In the genomic region with DNA sequence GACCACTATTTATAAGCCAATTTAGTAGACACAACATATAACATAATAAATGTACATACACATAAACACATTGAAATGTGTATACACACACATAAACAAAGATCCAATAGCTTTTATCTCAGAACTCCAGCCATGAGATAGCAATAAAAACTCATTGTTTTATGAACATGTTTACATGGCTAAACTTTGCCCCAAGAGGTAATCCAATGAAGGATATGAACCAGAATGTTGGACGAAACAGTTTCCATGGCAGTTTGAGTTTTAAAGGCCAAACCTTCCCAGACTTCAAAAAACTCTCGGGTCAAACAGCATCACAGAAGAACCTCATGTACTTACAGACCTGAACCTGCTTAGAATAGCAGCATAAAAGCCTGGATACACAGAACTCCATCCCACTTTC, we compare ENCODE assay signal across 32 cellular contexts.
"Had no signal": no experiment of that assay in that cellular context is flagged by ENCODE, and none has a peak within 500 bp of the region (broad histone marks: within the 10 kb centered on the region; RNA-seq: fewer than 3 reads in every experiment).

No MANE protein-coding gene starts in this region.

- H3K27ac Mint-ChIP-seq: activated CD4-positive, alpha-beta T cell treated with anti-CD3 and anti-CD28 coated beads, Interleukin-2, amount 10 ng/mL, durations not matched to agents 24 days and 14 days; activated CD8-positive, alpha-beta T cell treated with anti-CD3 and anti-CD28 coated beads for 36 hours; activated naive CD4-positive, alpha-beta T cell treated with anti-CD3 and anti-CD28 coated beads, Interleukin-2, amount 50 U/mL, for 72 hours; activated T-cell treated with anti-CD3 and anti-CD28 coated beads, Interleukin-2, amount 50 U/mL, for 72 hours; activated T-helper 17 cell treated with anti-CD3 and anti-CD28 coated beads, Interleukin-2, amount 50 U/mL, for 72 hours; T-helper 1 cell treated with Interleukin-12 subunit alpha and Interleukin-12 subunit beta and Interleukin-4 antibody, amounts not matched to agents 30 μg/mL and 1 μg/mL, for 36 hours; T-helper 2 cell treated with Interferon-gamma antibody and Interleukin-4, amounts not matched to agents 5 μg/mL and 100 μg/mL, for 36 hours had no signal

- H3K4me1 Mint-ChIP-seq: activated T-helper 17 cell treated with anti-CD3 and anti-CD28 coated beads, Interleukin-2, amount 50 U/mL, for 72 hours had no signal

- H3K4me2 ChIP-seq: SK-N-SH had no signal

- FAIRE-seq: astrocyte had no signal

- H3K4me1 ChIP-seq: breast epithelium, Peyer's patch had no signal

- H3K27me3 Mint-ChIP-seq: activated CD4-positive, alpha-beta T cell treated with anti-CD3 and anti-CD28 coated beads, Interleukin-2, amount 10 ng/mL, durations not matched to agents 24 days and 14 days; activated CD8-positive, alpha-beta T cell treated with anti-CD3 and anti-CD28 coated beads for 36 hours; activated T-helper 17 cell treated with anti-CD3 and anti-CD28 coated beads, Interleukin-2, amount 50 U/mL, for 72 hours had no signal

- H3K9me3 ChIP-seq: adrenal gland, body of pancreas, breast epithelium, Peyer's patch had no signal

- H3K4me3 Mint-ChIP-seq: activated CD4-positive, alpha-beta T cell treated with anti-CD3 and anti-CD28 coated beads, Interleukin-2, amount 10 ng/mL, durations not matched to agents 24 days and 14 days; activated CD8-positive, alpha-beta T cell treated with anti-CD3 and anti-CD28 coated beads for 36 hours; activated T-cell treated with anti-CD3 and anti-CD28 coated beads, Interleukin-2, amount 50 U/mL, for 72 hours; activated T-helper 17 cell treated with anti-CD3 and anti-CD28 coated beads, Interleukin-2, amount 50 U/mL, for 72 hours; T-helper 1 cell treated with Interleukin-12 subunit alpha and Interleukin-12 subunit beta and Interleukin-4 antibody, amounts not matched to agents 30 μg/mL and 1 μg/mL, for 36 hours; T-helper 2 cell treated with Interferon-gamma antibody and Interleukin-4, amounts not matched to agents 5 μg/mL and 100 μg/mL, for 36 hours had no signal

- DNase-seq: activated CD4-positive, alpha-beta T cell treated with anti-CD3 and anti-CD28 coated beads, Interleukin-2, amount 10 ng/mL, durations not matched to agents 24 days and 14 days; activated CD4-positive, alpha-beta T cell treated with anti-CD3 and anti-CD28 coated beads, Interleukin-2, amount 50 U/mL, for 4 hours; activated CD8-positive, alpha-beta T cell treated with anti-CD3 and anti-CD28 coated beads for 36 hours; activated gamma-delta T cell; activated naive CD4-positive, alpha-beta T cell treated with Interleukin-2 at 50 U/mL for 16 hours; activated T-cell treated with anti-CD3 and anti-CD28 coated beads, Interleukin-2, amount 50 U/mL, for 1 hour; activated T-cell treated with anti-CD3 and anti-CD28 coated beads, Interleukin-2, amount 50 U/mL, for 72 hours; adrenal gland; body of pancreas; caudate nucleus; Karpas-422; KBM-7; NCI-H1048; NCI-H1105 treated with DMSO at 0.1 percent for 48 hours; NCI-H1436; NCI-H1694; NCI-H1930; NCI-H2081 treated with DMSO at 0.1 percent for 48 hours; NCI-H345; NCI-H524 treated with DMSO at 0.1 percent for 48 hours; PC-3; Peyer's patch; RPMI8226; SHP77 treated with DMSO at 0.1 percent for 48 hours; SK-N-SH had no signal

- H3K27ac ChIP-seq: adrenal gland, body of pancreas, breast epithelium, Peyer's patch, SJSA1 had no signal

- H3K36me3 ChIP-seq: adrenal gland, breast epithelium, Peyer's patch, SJSA1 had no signal

- ATAC-seq: activated CD8-positive, alpha-beta T cell treated with anti-CD3 and anti-CD28 coated beads for 36 hours; activated naive CD4-positive, alpha-beta T cell treated with anti-CD3 and anti-CD28 coated beads, Interleukin-2, amount 50 U/mL, for 72 hours; activated T-cell treated with anti-CD3 and anti-CD28 coated beads, Interleukin-2, amount 50 U/mL, for 72 hours; activated T-helper 17 cell treated with anti-CD3 and anti-CD28 coated beads, Interleukin-2, amount 50 U/mL, for 72 hours; body of pancreas; PC-3 had no signal

- H3K4me3 ChIP-seq: adrenal gland, body of pancreas, breast epithelium, Peyer's patch, SJSA1 had no signal

- H3K27me3 ChIP-seq: adrenal gland, body of pancreas, breast epithelium, Peyer's patch, SJSA1 had no signal
